ENCODE assay signal across 24 cellular contexts in genomic region chr9:89160797-89161196, GRCh38. TPM values are rescaled to one million over a fixed set of nuclear protein-coding genes. Genes with fewer than 3 reads are reported as not detected.
"Had no signal": no experiment of that assay in that cellular context is flagged by ENCODE, and none has a peak within 500 bp of the region (broad histone marks: within the 10 kb centered on the region; RNA-seq: fewer than 3 reads in every experiment).

No MANE protein-coding gene starts in this region.

- H3K27ac ChIP-seq: adrenal gland, body of pancreas, heart right ventricle had no signal

- H3K4me1 ChIP-seq: body of pancreas, heart right ventricle had no signal

- DNase-seq: activated CD4-positive, alpha-beta T cell treated with anti-CD3 and anti-CD28 coated beads for 1 hour; activated CD4-positive, alpha-beta T cell treated with anti-CD3 and anti-CD28 coated beads for 4 hours; activated CD4-positive, alpha-beta T cell treated with anti-CD3 and anti-CD28 coated beads, Interleukin-2, amount 10 ng/mL, durations not matched to agents 7 days and 5 days; activated CD4-positive, alpha-beta T cell treated with anti-CD3 and anti-CD28 coated beads, Interleukin-2, amount 50 U/mL, for 4 hours; activated CD8-positive, alpha-beta memory T cell treated with anti-CD3 and anti-CD28 coated beads for 24 hours; activated CD8-positive, alpha-beta T cell treated with anti-CD3 and anti-CD28 coated beads for 36 hours; activated effector memory CD4-positive, alpha-beta T cell treated with anti-CD3 and anti-CD28 coated beads, Interleukin-2, amount 50 U/mL, for 16 hours; activated naive CD4-positive, alpha-beta T cell treated with anti-CD3 and anti-CD28 coated beads for 36 hours; activated naive CD8-positive, alpha-beta T cell treated with anti-CD3 and anti-CD28 coated beads for 36 hours; activated naive CD8-positive, alpha-beta T cell treated with anti-CD3 and anti-CD28 coated beads, Interleukin-2, amount 50 U/mL, for 24 hours; activated T-cell treated with anti-CD3 and anti-CD28 coated beads, Interleukin-2, amount 50 U/mL, for 4 hours; adrenal gland; amygdala; aorta; body of pancreas; caudate nucleus; effector CD8-positive, alpha-beta T cell; foreskin fibroblast; heart right ventricle; T-helper 2 cell had no signal

- H3K9me3 ChIP-seq: adrenal gland, body of pancreas had no signal

- ATAC-seq: activated CD8-positive, alpha-beta T cell treated with anti-CD3 and anti-CD28 coated beads for 36 hours; activated naive CD8-positive, alpha-beta T cell treated with anti-CD3 and anti-CD28 coated beads, Interleukin-2, amount 50 U/mL, for 24 hours; activated T-cell treated with anti-CD3 and anti-CD28 coated beads, Interleukin-2, amount 50 U/mL, for 4 hours; activated T-helper 17 cell treated with anti-CD3 and anti-CD28 coated beads, Interleukin-2, amount 50 U/mL, for 72 hours; body of pancreas; esophagus mucosa; heart right ventricle; WTC11 had no signal

- H3K36me3 ChIP-seq: adrenal gland, heart right ventricle had no signal

- H3K4me3 ChIP-seq: adrenal gland, body of pancreas, heart right ventricle had no signal

- H3K27me3 ChIP-seq: adrenal gland, body of pancreas had no signal

RNA-seq across cellular contexts. Expression of gene SHC3, which starts 17.8 kb away (rescaled TPM):
- total RNA-seq: activated CD4-positive, alpha-beta T cell treated with anti-CD3 and anti-CD28 coated beads, Interleukin-2, amount 10 ng/mL, durations not matched to agents 7 days and 5 days; activated CD8-positive, alpha-beta T cell treated with anti-CD3 and anti-CD28 coated beads for 36 hours; activated naive CD4-positive, alpha-beta T cell treated with anti-CD3 and anti-CD28 coated beads for 36 hours; activated naive CD8-positive, alpha-beta T cell treated with anti-CD3 and anti-CD28 coated beads for 36 hours; activated T-helper 17 cell treated with anti-CD3 and anti-CD28 coated beads, Interleukin-2, amount 50 U/mL, for 72 hours; T-helper 1 cell treated with Interleukin-12 subunit alpha and Interleukin-12 subunit beta and Interleukin-4 antibody, amounts not matched to agents 30 ng/mL and 1 ng/mL, for 36 hours had no signal
